ENCODE assay signal across 8 cellular contexts in genomic region chr6:108074057-108074358, GRCh38. TPM values are rescaled to one million over a fixed set of nuclear protein-coding genes. Genes with fewer than 3 reads are reported as not detected.
DNase-seq lines count a peak whose midpoint lies in the region; ATAC-seq, FAIRE-seq and TF ChIP-seq lines count a peak whose summit lies in the region.

No MANE protein-coding gene starts in this region.

- H3K27ac ChIP-seq in K562 (ENCODE audit: extremely low read depth, low read depth, low read length) (peak overlapping the region; percentile 74), liver (ENCODE audit: low read depth in 1 of 2, low read length in 2 of 2) (peak overlapping the region; percentile 64), thyroid gland (peak overlapping the region in 2 of 3 donors; percentile 58 to 86)

- H3K4me3 ChIP-seq in K562, result peak overlapping the region; percentile 85
- peak overlapping the region; percentile 85 to 100 (median 89) for H3K4me3 ChIP-seq in liver (ENCODE audit: low read depth in 1 of 3, low read length in 3 of 3)
- H3K4me3 ChIP-seq in thyroid gland (replicated peaks in 1 of 3), result peak overlapping the region; percentile 64 to 92 (median 76)

- FAIRE-seq in K562 (lab: Jason Lieb, UNC), result no peak

- H3K9ac ChIP-seq in K562 (ENCODE audit: insufficient read depth in 1 of 2, low read depth in 2 of 2, low read length in 2 of 2) (peak overlapping the region; percentile 83 to 97), liver (ENCODE audit: low read depth in 1 of 2, low read length in 2 of 2) (peak overlapping the region; percentile 62 to 92)

- H3K9me3 ChIP-seq in K562 (replicated peaks; ENCODE audit: control insufficient read depth, insufficient read depth, low read depth, low read length) (no peaks in the 10 kb centered on the region), liver (ENCODE audit: control insufficient read depth in 4 of 4, low read length in 3 of 4) (no peaks in the 10 kb centered on the region), thyroid gland (no peaks in the 10 kb centered on the region)

- no TSS peak for BruUV-seq in K562 (replicated peaks; lab: Mats Ljungman, UMichigan)

- CTCF ChIA-PET in K562 (lab: Yijun Ruan, JAX; ENCODE audit: low intra/inter-chr PET ratio), result no interaction called here

- peak overlapping the region; percentile 88 for H3K4me2 ChIP-seq in K562 (ENCODE audit: insufficient read depth, low read length)

- intact Hi-C loops in Right ventricle myocardium inferior (cut with DNase I), result no loop called here
- intact Hi-C loops in cardiac septum (cut with DNase I), result loop anchor here (1.0 kb wide), 1 partner anchor 187 kb away; the partner anchor contains the start of gene SNX3
- intact Hi-C loops in K562 (cut with micrococcal nuclease), result no loop called here
- intact Hi-C loops in thyroid gland (cut with DNase I), result no loop called here

- DNase-seq in Right ventricle myocardium inferior (ENCODE audit: missing footprints) (no peak), cardiac septum (ENCODE audit: low spot score) (no peak), K562 (ENCODE audit: extremely low read depth in 1 of 4, low spot score in 3 of 4) (peak in 1 of 4 experiments; percentile 54), thyroid gland (no peak), NCI-H446 treated with DMSO at 0.1 percent for 48 hours (lab: John Stamatoyannopoulos, UW) (no peak), NCI-H187 (lab: John Stamatoyannopoulos, UW) (no peak)

- peaks cover 2 to 17% of the 10 kb centered on the region in 2 experiments; a peak in 4 of 5 replicates for H3K4me1 ChIP-seq in K562 (replicated peaks in 1 of 2; ENCODE audit: control insufficient read depth in 2 of 2, insufficient read depth in 2 of 2, low read length in 2 of 2)
- H3K4me1 ChIP-seq in liver (ENCODE audit: control insufficient read depth in 4 of 4, insufficient read depth in 4 of 4, low read length in 3 of 4), result peaks cover 1 to 16% (median 5%) of the 10 kb centered on the region in 4 donors
- peaks cover 16 to 19% of the 10 kb centered on the region in 2 donors for H3K4me1 ChIP-seq in thyroid gland

- peaks cover 15% of the 10 kb centered on the region; the same call in 2 of the 3 replicates for H3K79me2 ChIP-seq in K562 (ENCODE audit: control insufficient read depth, insufficient read depth, low read length)

- no peaks in the 10 kb centered on the region for H3K9me1 ChIP-seq in K562 (ENCODE audit: control insufficient read depth, insufficient read depth, low read length)

- TF ChIP-seq POLR2A in K562 (conservative IDR thresholded peaks at IDR 0.05) (no peak), thyroid gland (IDR thresholded peaks at IDR 0.05) (no peak)

- TF ChIP-seq RAD21 in K562 (CRISPR knock-in tag; conservative IDR thresholded peaks at IDR 0.05 in 1 of 2, IDR thresholded peaks at IDR 0.05 in 1 of 2) (no peak), liver (IDR thresholded peaks at IDR 0.05) (no peak)

- no peak for TF ChIP-seq CTCF in K562 (IDR thresholded peaks at IDR 0.05 in 2 of 3, conservative IDR thresholded peaks at IDR 0.05 in 1 of 3; ENCODE audit: insufficient read depth in 2 of 3, low read depth in 1 of 3, low read length in 3 of 3)
- no peak for TF ChIP-seq CTCF in liver (IDR thresholded peaks at IDR 0.05; ENCODE audit: low read depth, low read length, missing input control)
- no peak for TF ChIP-seq CTCF in thyroid gland (IDR thresholded peaks at IDR 0.05)

- H2AFZ ChIP-seq in K562 (ENCODE audit: low read depth, low read length), result peak overlapping the region; percentile 97

- POLR2A ChIA-PET in K562 (lab: Yijun Ruan, JAX), result interaction anchor here (1.0 to 1.2 kb wide), 2 partner anchors 83 to 116 kb away, joined by 3 read pairs; partner anchors contain the start of gene SEC63

- ATAC-seq in Right ventricle myocardium inferior, result peak; percentile 32
- peak; percentile 29 for ATAC-seq in HG03520 (IDR thresholded peaks at IDR 0.05; ENCODE audit: unreplicated experiment)
- ATAC-seq in K562, result peak; percentile 78

- H4K20me1 ChIP-seq in K562 (replicated peaks; ENCODE audit: control insufficient read depth, insufficient read depth, low read length), result no peaks in the 10 kb centered on the region

- H3K36me3 ChIP-seq in K562 (ENCODE audit: control insufficient read depth, insufficient read depth, low read length) (no peaks in the 10 kb centered on the region), liver (ENCODE audit: control insufficient read depth in 4 of 4, insufficient read depth in 3 of 4, low read depth in 1 of 4, low read length in 3 of 4) (no peaks in the 10 kb centered on the region), thyroid gland (no peaks in the 10 kb centered on the region)

- no peak for TF ChIP-seq EP300 in K562 (IDR thresholded peaks at IDR 0.05; ENCODE audit: low read length)

- H3K27me3 ChIP-seq in K562 (ENCODE audit: control insufficient read depth in 2 of 2, insufficient read depth in 2 of 2, low read length in 2 of 2) (no peaks in the 10 kb centered on the region), liver (ENCODE audit: control insufficient read depth in 4 of 4, insufficient read depth in 4 of 4, low read length in 3 of 4) (no peaks in the 10 kb centered on the region), thyroid gland (no peaks in the 10 kb centered on the region)

- 2% methylated on average over 12 of the region's 12 CpGs for WGBS in K562 (ENCODE audit: insufficient coverage, low coverage, missing lambda C conversion rate)
- 2% methylated on average over 12 of the region's 12 CpGs for WGBS in liver
- WGBS in thyroid gland, 2 donors, result 1 to 2% methylated on average over 7 to 12 of the region's 12 CpGs

- in situ Hi-C loops in K562 (cut with MboI), result no loop called here

TF ChIP-seq in K562, 482 proteins besides CTCF, POLR2A, EP300 and RAD21:
- no peak for TF ChIP-seq FOXK2 (conservative IDR thresholded peaks at IDR 0.05 in 1 of 2, IDR thresholded peaks at IDR 0.05 in 1 of 2; ENCODE audit: low read depth in 2 of 2)
- peak; percentile 61; the same call in 1 of the 2 replicates for TF ChIP-seq BCOR (IDR thresholded peaks at IDR 0.05)
- TF ChIP-seq ZNF384 (IDR thresholded peaks at IDR 0.05; ENCODE audit: low read depth, low read length), result no peak
- TF ChIP-seq BHLHE40 (IDR thresholded peaks at IDR 0.05; ENCODE audit: low read length), result peak; percentile 39
- no peak for TF ChIP-seq DPF2 (IDR thresholded peaks at IDR 0.05)
- 0 out of 2 replicates have a peak, but pooled peaks have one; percentile 15 for TF ChIP-seq RBM14 (IDR thresholded peaks at IDR 0.05; ENCODE audit: borderline replicate concordance, insufficient read depth, low read depth, low read length)

TF ChIP-seq in liver, 16 proteins besides CTCF, POLR2A, EP300 and RAD21 (continues in another document):
- TF ChIP-seq NR2F2 (IDR thresholded peaks at IDR 0.05), result no peak
- TF ChIP-seq, protein P1, sequence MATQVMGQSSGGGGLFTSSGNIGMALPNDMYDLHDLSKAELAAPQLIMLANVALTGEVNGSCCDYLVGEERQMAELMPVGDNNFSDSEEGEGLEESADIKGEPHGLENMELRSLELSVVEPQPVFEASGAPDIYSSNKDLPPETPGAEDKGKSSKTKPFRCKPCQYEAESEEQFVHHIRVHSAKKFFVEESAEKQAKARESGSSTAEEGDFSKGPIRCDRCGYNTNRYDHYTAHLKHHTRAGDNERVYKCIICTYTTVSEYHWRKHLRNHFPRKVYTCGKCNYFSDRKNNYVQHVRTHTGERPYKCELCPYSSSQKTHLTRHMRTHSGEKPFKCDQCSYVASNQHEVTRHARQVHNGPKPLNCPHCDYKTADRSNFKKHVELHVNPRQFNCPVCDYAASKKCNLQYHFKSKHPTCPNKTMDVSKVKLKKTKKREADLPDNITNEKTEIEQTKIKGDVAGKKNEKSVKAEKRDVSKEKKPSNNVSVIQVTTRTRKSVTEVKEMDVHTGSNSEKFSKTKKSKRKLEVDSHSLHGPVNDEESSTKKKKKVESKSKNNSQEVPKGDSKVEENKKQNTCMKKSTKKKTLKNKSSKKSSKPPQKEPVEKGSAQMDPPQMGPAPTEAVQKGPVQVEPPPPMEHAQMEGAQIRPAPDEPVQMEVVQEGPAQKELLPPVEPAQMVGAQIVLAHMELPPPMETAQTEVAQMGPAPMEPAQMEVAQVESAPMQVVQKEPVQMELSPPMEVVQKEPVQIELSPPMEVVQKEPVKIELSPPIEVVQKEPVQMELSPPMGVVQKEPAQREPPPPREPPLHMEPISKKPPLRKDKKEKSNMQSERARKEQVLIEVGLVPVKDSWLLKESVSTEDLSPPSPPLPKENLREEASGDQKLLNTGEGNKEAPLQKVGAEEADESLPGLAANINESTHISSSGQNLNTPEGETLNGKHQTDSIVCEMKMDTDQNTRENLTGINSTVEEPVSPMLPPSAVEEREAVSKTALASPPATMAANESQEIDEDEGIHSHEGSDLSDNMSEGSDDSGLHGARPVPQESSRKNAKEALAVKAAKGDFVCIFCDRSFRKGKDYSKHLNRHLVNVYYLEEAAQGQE (IDR thresholded peaks at IDR 0.05), result no peak
- no peak for TF ChIP-seq FOXA2 (IDR thresholded peaks at IDR 0.05)
- TF ChIP-seq HNF4A (conservative IDR thresholded peaks at IDR 0.05), result no peak
- TF ChIP-seq YY1 (IDR thresholded peaks at IDR 0.05), result no peak
- TF ChIP-seq ATF3 (IDR thresholded peaks at IDR 0.05), result no peak

RNA-seq across cellular contexts. Expression of gene OSTM1, which starts 0.5 kb away (rescaled TPM):
- total RNA-seq in Right ventricle myocardium inferior (34.8 TPM), cardiac septum (53.4 TPM), K562 (2014; rRNA removed) (16.3 and 26.2 TPM in 2 replicates), K562 (2014; rRNA removed; fragmentation: Illumina TruSeq; extraction: Trizol) (20.2 and 24.9 TPM in 2 replicates), K562 (2015; rRNA removed; fragmentation: Illumina TruSeq; extraction: Trizol) (18.3 and 19.8 TPM in 2 replicates), K562 (2021) (26.6 and 29.5 TPM in 2 replicates), liver (10 to 100 TPM; 11.0 to 33.3 TPM), thyroid gland (100 to 1,000 TPM in 1 of 4 donors, 10 to 100 TPM in 3; 41.0 to 110 (median 53.6) TPM)
- total RNA-seq in K562 (2011; cell fraction: chromatin; rRNA removed; ENCODE audit: low replicate concordance), result 6.2 and 19.2 TPM in 2 replicates
- total RNA-seq in K562 (2011; cell fraction: nucleolus; rRNA removed), result 7.7 and 8.6 TPM in 2 replicates
- 11.4 and 19.8 TPM in 2 replicates for total RNA-seq in K562 (2011; cell fraction: nucleoplasm; rRNA removed)
- polyA plus RNA-seq in K562 (2011; rRNA removed) (21.9 and 27.6 TPM in 2 replicates), K562 (2014; fragmentation: Illumina TruSeq; extraction: Trizol) (9.9 and 10.1 TPM in 2 replicates), K562 (2014; fragmentation: Nextera tagmentation; extraction: Ambion mirVana) (1 to 10 TPM; 5.6 to 7.6 TPM), K562 (2014; rRNA removed) (7.2 and 9.3 TPM in 2 replicates), liver (10 to 100 TPM in 1 of 2 donors, 1 to 10 TPM in 1; 8.8 to 11.6 TPM)
- polyA plus RNA-seq in K562 (2011; cell fraction: cytosol; rRNA removed), result 4.4 and 20.5 TPM in 2 replicates
- polyA plus RNA-seq in K562 (2011; cell fraction: nucleus; rRNA removed), result 10.1 and 13.0 TPM in 2 replicates
- polyA plus RNA-seq in K562 (2012), result 15.8 and 42.2 TPM in 2 replicates
- polyA minus RNA-seq in K562 (2011; rRNA and poly(A)+ RNA removed), result 22.5 and 24.7 TPM in 2 replicates
- polyA minus RNA-seq in K562 (2011; cell fraction: cytosol; rRNA and poly(A)+ RNA removed), result 10.1 and 16.5 TPM in 2 replicates
- polyA minus RNA-seq in K562 (2011; cell fraction: nucleus; rRNA and poly(A)+ RNA removed), result 8.5 and 10.9 TPM in 2 replicates
